Comparison of ENCODE assay signal across 8 cellular contexts in the genomic region with DNA sequence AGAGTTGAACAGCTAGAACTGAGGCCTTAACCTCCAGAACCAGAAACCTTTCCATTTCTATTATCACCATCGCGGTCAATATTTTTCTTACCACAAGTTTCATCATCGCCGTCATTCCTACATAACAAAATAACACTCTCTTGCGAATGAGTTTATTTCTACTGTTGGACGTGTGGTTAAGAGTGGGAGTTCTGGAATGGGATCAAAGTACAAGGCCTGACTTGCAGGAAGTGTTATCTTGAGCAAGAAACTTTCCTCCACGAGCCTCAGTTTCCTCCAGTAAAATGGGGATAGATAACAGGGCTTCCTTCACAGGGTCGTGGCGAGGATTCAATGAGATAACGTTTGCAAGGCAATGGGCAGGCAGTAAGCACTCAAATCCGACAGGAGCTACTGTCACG. TPM values are rescaled to one million over a fixed set of nuclear protein-coding genes. Genes with fewer than 3 reads are reported as not detected.
DNase-seq lines count a peak whose midpoint lies in the region; TF ChIP-seq lines count a peak whose summit lies in the region.

No MANE protein-coding gene starts in this region.

- H3K9me3 ChIP-seq in PC-9 (ENCODE audit: insufficient read depth, low read depth), result no peaks in the 10 kb centered on the region
- H3K9me3 ChIP-seq in neutrophil, result no peaks in the 10 kb centered on the region

- H3K27ac ChIP-seq in PC-9, result peak overlapping the region; percentile 85
- peak overlapping the region; percentile 92 for H3K27ac ChIP-seq in neutrophil

- peaks cover 34% of the 10 kb centered on the region for H3K4me1 Mint-ChIP-seq in endothelial cell (ENCODE audit: unreplicated experiment)

- H2AFZ ChIP-seq in PC-9, result peak overlapping the region; percentile 93

- intact Hi-C loops in PC-9 (cut with micrococcal nuclease; ENCODE audit: unreplicated experiment), result loop anchor here (10.0 kb wide), 1 partner anchor 104 kb away; no protein-coding TSS in a partner anchor

- H3K9me3 Mint-ChIP-seq in endothelial cell (ENCODE audit: unreplicated experiment), result no peaks in the 10 kb centered on the region

- CTCF ChIA-PET in PC-9 (lab: Charles Lee), result no interaction called here

- POLR2A ChIA-PET in PC-9 (lab: Charles Lee; ENCODE audit: unreplicated experiment), result no interaction called here

- peaks cover 16% of the 10 kb centered on the region for H3K4me1 ChIP-seq in PC-9 (replicated peaks; ENCODE audit: insufficient read depth)
- peaks cover 35 to 36% of the 10 kb centered on the region in 2 experiments for H3K4me1 ChIP-seq in neutrophil (ENCODE audit: control insufficient read depth in 1 of 2, insufficient read depth in 1 of 2, low read depth in 1 of 2, low read length in 1 of 2)

- H3K27me3 ChIP-seq in PC-9 (ENCODE audit: insufficient read depth, low read depth), result no peaks in the 10 kb centered on the region
- H3K27me3 ChIP-seq in neutrophil, result no peaks in the 10 kb centered on the region

- peaks cover 5% of the 10 kb centered on the region for H3K36me3 Mint-ChIP-seq in endothelial cell (ENCODE audit: low read depth, unreplicated experiment)

- H3K4me3 Mint-ChIP-seq in endothelial cell (ENCODE audit: unreplicated experiment), result peak overlapping the region; percentile 100

- H3K36me3 ChIP-seq in PC-9 (ENCODE audit: low read depth) (peaks cover 15% of the 10 kb centered on the region; the same call in 1 of the 2 replicates), neutrophil (peaks cover 13% of the 10 kb centered on the region)

- peaks cover 39% of the 10 kb centered on the region for H4K20me1 ChIP-seq in PC-9 (ENCODE audit: insufficient read depth)

- H3K27ac Mint-ChIP-seq in endothelial cell (ENCODE audit: unreplicated experiment), result peak overlapping the region; percentile 100

- H3F3A ChIP-seq in PC-9 (ENCODE audit: insufficient read depth, low read depth), result peaks cover 13% of the 10 kb centered on the region; the same call in 1 of the 2 replicates

- no peak for TF ChIP-seq CTCF in PC-9 (conservative IDR thresholded peaks at IDR 0.05)
- TF ChIP-seq CTCF in endothelial cell (IDR thresholded peaks at IDR 0.05; ENCODE audit: unreplicated experiment), result no peak
- TF ChIP-seq CTCF in neutrophil (IDR thresholded peaks at IDR 0.05), result no peak

- H3K9me2 ChIP-seq in PC-9 (ENCODE audit: insufficient read depth), result no peaks in the 10 kb centered on the region

- TSS peak; percentile 38 for BruUV-seq in PC-9 (replicated peaks; lab: Mats Ljungman, UMichigan)

- peak overlapping the region; percentile 87 for H3K4me2 ChIP-seq in PC-9

- peak overlapping the region; percentile 72 for H3K4me3 ChIP-seq in PC-9
- peak overlapping the region; percentile 71 to 88 for H3K4me3 ChIP-seq in neutrophil (ENCODE audit: low read depth in 1 of 2, low read length in 1 of 2)

- H3K79me2 ChIP-seq in PC-9 (ENCODE audit: low read depth), result peaks cover 77% of the 10 kb centered on the region

- DNase-seq in ELR (ENCODE audit: low read depth), result peak; percentile 39
- no peak for DNase-seq in PC-9
- no peak for DNase-seq in endothelial cell (ENCODE audit: low spot score)
- no peak for DNase-seq in COLO829 (ENCODE audit: low spot score)
- no peak for DNase-seq in NCI-H2196 (lab: John Stamatoyannopoulos, UW; ENCODE audit: unreplicated experiment)
- no peak for DNase-seq in occipital lobe (lab: John Stamatoyannopoulos, UW)
- DNase-seq in NCI-H82 treated with DMSO at 0.1 percent for 48 hours (lab: John Stamatoyannopoulos, UW; ENCODE audit: unreplicated experiment), result no peak

- H3K27me3 Mint-ChIP-seq in endothelial cell (ENCODE audit: unreplicated experiment), result peaks cover 19% of the 10 kb centered on the region

RNA-seq across cellular contexts. Expression of a gene that starts 0.7 kb away (rescaled TPM):
- total RNA-seq in PC-9 (2021) (49.3 and 54.3 TPM in 2 replicates), endothelial cell (ENCODE audit: unreplicated experiment) (67.8 TPM), occipital lobe (66.0 TPM)

RNA-seq across cellular contexts. Expression of a gene that starts 2.1 kb away (rescaled TPM):
- total RNA-seq in PC-9 (2021), result 84.8 and 86.7 TPM in 2 replicates
- total RNA-seq in endothelial cell (ENCODE audit: unreplicated experiment), result 67.8 TPM
- total RNA-seq in occipital lobe, result 36.2 TPM

RNA-seq across cellular contexts. Expression of a gene that starts 37.6 kb away (rescaled TPM):
- total RNA-seq in PC-9 (2021) (not detected in 2 replicates), endothelial cell (ENCODE audit: unreplicated experiment) (0.36 TPM), occipital lobe (2.2 TPM)

RNA-seq across cellular contexts. Expression of a gene that starts 45.2 kb away (rescaled TPM):
- 1.9 and 3.2 TPM in 2 replicates for total RNA-seq in PC-9 (2021)
- total RNA-seq in endothelial cell (ENCODE audit: unreplicated experiment), result 5.5 TPM
- 5.0 TPM for total RNA-seq in occipital lobe
